Comparison of ENCODE assay signal across 1 cellular context in genomic region chr14:97641827-97642226, GRCh38.
TF ChIP-seq lines count a peak whose summit lies in the region.

No MANE protein-coding gene starts in this region.

TF ChIP-seq in H1, 55 proteins besides CTCF, POLR2A, EP300 and RAD21 (continued from another document):
- TF ChIP-seq CHD7 (IDR thresholded peaks at IDR 0.05; ENCODE audit: insufficient replicate concordance, low read length) (no peak), SIN3A (conservative IDR thresholded peaks at IDR 0.05 in 1 of 2, IDR thresholded peaks at IDR 0.05 in 1 of 2; ENCODE audit: low read depth in 1 of 2, low read length in 2 of 2) (no peak), USF2 (IDR thresholded peaks at IDR 0.05; ENCODE audit: low read length) (no peak), SUZ12 (IDR thresholded peaks at IDR 0.05; ENCODE audit: low read length) (no peak), SIX5 (IDR thresholded peaks at IDR 0.05; ENCODE audit: low read depth, low read length) (no peak), CREB1 (IDR thresholded peaks at IDR 0.05) (no peak), YY1 (IDR thresholded peaks at IDR 0.05; ENCODE audit: low read depth, low read length) (no peak), TAF7 (optimal IDR thresholded peaks at IDR 0.05; ENCODE audit: borderline replicate concordance, low read depth, low read length) (no peak), JUN (IDR thresholded peaks at IDR 0.05; ENCODE audit: low read depth, low read length) (no peak)
